ENCODE assay signal across 11 cellular contexts in the genomic region with DNA sequence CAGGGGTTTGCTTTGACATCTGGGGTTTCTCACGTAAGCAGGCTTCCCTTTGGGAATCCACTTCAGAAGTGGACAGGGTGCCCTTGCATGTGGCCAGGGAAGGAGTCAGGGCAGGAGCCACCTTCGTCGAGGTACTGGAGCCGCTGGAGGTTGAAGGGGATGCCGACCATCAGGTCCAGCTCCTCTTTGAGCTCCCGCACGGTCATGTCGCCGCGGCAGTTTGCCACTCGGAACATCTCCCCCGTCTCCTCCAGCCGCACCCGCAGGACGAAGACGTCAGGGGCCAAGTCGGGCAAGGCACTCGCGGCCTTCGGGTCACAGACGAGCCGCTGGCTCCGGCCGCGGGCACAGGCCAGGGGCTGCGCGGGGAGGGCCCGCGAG. TPM values are rescaled to one million over a fixed set of nuclear protein-coding genes. Genes with fewer than 3 reads are reported as not detected.
DNase-seq lines count a peak whose midpoint lies in the region; ATAC-seq and TF ChIP-seq lines count a peak whose summit lies in the region.
"Had no signal": no experiment of that assay in that cellular context is flagged by ENCODE, and none has a peak within 500 bp of the region (broad histone marks: within the 10 kb centered on the region; RNA-seq: fewer than 3 reads in every experiment).

No MANE protein-coding gene starts in this region.

- POLR2A ChIA-PET in CD4-positive, alpha-beta T cell (lab: Charles Lee) = no interaction called here

- TF ChIP-seq CTCF in CD4-positive, alpha-beta T cell (IDR thresholded peaks at IDR 0.05) = no peak
- TF ChIP-seq CTCF in esophagus muscularis mucosa (IDR thresholded peaks at IDR 0.05) (no peak), neural progenitor cell (IDR thresholded peaks at IDR 0.05) (no peak), BE2C (IDR thresholded peaks at IDR 0.05; ENCODE audit: low read depth, low read length) (no peak)

- no peaks in the 10 kb centered on the region for H3K36me3 Mint-ChIP-seq in CD4-positive, alpha-beta T cell (ENCODE audit: low read depth)
- no peaks in the 10 kb centered on the region for H3K36me3 Mint-ChIP-seq in neural progenitor cell

- no peak overlapping the region for H2AFZ ChIP-seq in neural progenitor cell (replicated peaks)

- no peaks in the 10 kb centered on the region for H3K36me3 ChIP-seq in HUES48 (ENCODE audit: control insufficient read depth, insufficient read depth, low read length)
- peaks cover 0 to 8% (median 4%) of the 10 kb centered on the region in 4 donors for H3K36me3 ChIP-seq in esophagus muscularis mucosa
- H3K36me3 ChIP-seq in neural progenitor cell = no peaks in the 10 kb centered on the region
- H3K36me3 ChIP-seq in BE2C = no peaks in the 10 kb centered on the region
- H3K36me3 ChIP-seq: cardiac muscle cell had no signal

- H3F3A ChIP-seq in neural progenitor cell (ENCODE audit: low read depth) = peaks cover 6% of the 10 kb centered on the region

- no peaks in the 10 kb centered on the region for H3K79me2 ChIP-seq in neural progenitor cell (ENCODE audit: low read depth)

- no peak for DNase-seq in CD4-positive, alpha-beta T cell
- DNase-seq in esophagus muscularis mucosa (ENCODE audit: extremely low spot score) (no peak), neural progenitor cell (ENCODE audit: low spot score) (peak; percentile 28), substantia nigra (lab: John Stamatoyannopoulos, UW) (no peak), BE2C (no peak), mucosa of gallbladder (ENCODE audit: low spot score) (no peak)

- H4K20me1 ChIP-seq in neural progenitor cell (ENCODE audit: low read depth) = peaks cover 18% of the 10 kb centered on the region

- H3K9ac ChIP-seq in HUES48 (ENCODE audit: low read depth, low read length) = no peak overlapping the region
- no peak overlapping the region for H3K9ac ChIP-seq in neural progenitor cell

- no peaks in the 10 kb centered on the region for H3K9me3 Mint-ChIP-seq in CD4-positive, alpha-beta T cell
- H3K9me3 Mint-ChIP-seq in neural progenitor cell = peaks cover 14% of the 10 kb centered on the region

- 20% methylated on average over 7 of the region's 29 CpGs for WGBS in esophagus muscularis mucosa

- H3K27ac Mint-ChIP-seq in CD4-positive, alpha-beta T cell = peak overlapping the region; percentile 48
- no peak overlapping the region for H3K27ac Mint-ChIP-seq in neural progenitor cell

- H3K4me1 Mint-ChIP-seq in CD4-positive, alpha-beta T cell (ENCODE audit: low read depth) = peaks cover 14% of the 10 kb centered on the region
- peaks cover 15% of the 10 kb centered on the region for H3K4me1 Mint-ChIP-seq in neural progenitor cell

- no peak overlapping the region for H3K4me3 Mint-ChIP-seq in CD4-positive, alpha-beta T cell
- H3K4me3 Mint-ChIP-seq in neural progenitor cell = peak overlapping the region; percentile 76

- H3K27me3 ChIP-seq in CD4-positive, alpha-beta T cell (ENCODE audit: control insufficient read depth, insufficient read depth, low read length) = peaks cover 49% of the 10 kb centered on the region
- peaks cover 34% of the 10 kb centered on the region for H3K27me3 ChIP-seq in HUES48 (ENCODE audit: control insufficient read depth, insufficient read depth, low read length)
- peaks cover 0 to 41% (median 19%) of the 10 kb centered on the region in 4 donors for H3K27me3 ChIP-seq in esophagus muscularis mucosa
- H3K27me3 ChIP-seq in neural progenitor cell = peaks cover 71% of the 10 kb centered on the region
- H3K27me3 ChIP-seq in BE2C = peaks cover 5% of the 10 kb centered on the region; the same call in 1 of the 2 replicates

- no peak for TF ChIP-seq EP300 in esophagus muscularis mucosa (IDR thresholded peaks at IDR 0.05)

- H3K27me3 Mint-ChIP-seq in CD4-positive, alpha-beta T cell = peaks cover 77% of the 10 kb centered on the region
- peaks cover 45% of the 10 kb centered on the region for H3K27me3 Mint-ChIP-seq in neural progenitor cell (ENCODE audit: insufficient read depth, low read depth)

- CTCF ChIA-PET in CD4-positive, alpha-beta T cell (lab: Charles Lee) = no interaction called here

- TF ChIP-seq POLR2A in esophagus muscularis mucosa (IDR thresholded peaks at IDR 0.05; ENCODE audit: low read depth) = no peak

- intact Hi-C loops in CD4-positive, alpha-beta T cell (cut with DNase I, micrococcal nuclease) = no loop called here
- intact Hi-C loops in esophagus muscularis mucosa (cut with DNase I) = no loop called here

- no peak overlapping the region for H3K27ac ChIP-seq in CD4-positive, alpha-beta T cell (ENCODE audit: low read depth, low read length)
- no peak overlapping the region for H3K27ac ChIP-seq in HUES48 (ENCODE audit: low read depth, low read length)
- H3K27ac ChIP-seq in esophagus muscularis mucosa (replicated peaks in 1 of 4) = no peak overlapping the region
- H3K27ac ChIP-seq in neural progenitor cell = no peak overlapping the region
- H3K27ac ChIP-seq in substantia nigra (ENCODE audit: low read depth, low read length, poor library complexity, severe bottlenecking) = no peak overlapping the region
- H3K27ac ChIP-seq: cardiac muscle cell had no signal

- H3K4me3 ChIP-seq in HUES48 (ENCODE audit: low read depth, low read length) (peak overlapping the region; percentile 82), esophagus muscularis mucosa (peak overlapping the region; percentile 30 to 46 (median 34)), neural progenitor cell (peak overlapping the region; percentile 47), BE2C (ENCODE audit: low read depth, low read length) (no peak overlapping the region)

- no peaks in the 10 kb centered on the region for H3K9me3 ChIP-seq in CD4-positive, alpha-beta T cell (ENCODE audit: control insufficient read depth, low read length)
- H3K9me3 ChIP-seq in HUES48 (ENCODE audit: control insufficient read depth, insufficient read depth, low read length) (no peaks in the 10 kb centered on the region), esophagus muscularis mucosa (no peaks in the 10 kb centered on the region), neural progenitor cell (ENCODE audit: low read depth) (no peaks in the 10 kb centered on the region), BE2C (no peaks in the 10 kb centered on the region)

- H3K4me1 ChIP-seq in HUES48 (ENCODE audit: control insufficient read depth, insufficient read depth, low read length) = peaks cover 13% of the 10 kb centered on the region
- peaks cover 4 to 12% (median 11%) of the 10 kb centered on the region in 4 donors for H3K4me1 ChIP-seq in esophagus muscularis mucosa
- peaks cover 3% of the 10 kb centered on the region for H3K4me1 ChIP-seq in neural progenitor cell
- no peaks in the 10 kb centered on the region for H3K4me1 ChIP-seq in BE2C

- H3K4me2 ChIP-seq in neural progenitor cell = peak overlapping the region; percentile 82

- peak; percentile 10 for ATAC-seq in CD4-positive, alpha-beta T cell (ENCODE audit: poor library complexity)
- ATAC-seq in GM21423 (IDR thresholded peaks at IDR 0.05; ENCODE audit: unreplicated experiment) = no peak

RNA-seq across cellular contexts. Expression of a gene that starts 0.4 kb away (rescaled TPM):
- total RNA-seq in CD4-positive, alpha-beta T cell = not detected
- not detected for total RNA-seq in esophagus muscularis mucosa
- not detected in 2 replicates for total RNA-seq in neural progenitor cell (ENCODE audit: low replicate concordance)
- not detected for polyA plus RNA-seq in BE2C (2012; ENCODE audit: insufficient read depth, insufficient read length, low read depth)
- not detected for total RNA-seq in mucosa of gallbladder
- total RNA-seq: cardiac muscle cell, G401, osteocyte had no signal
- polyA plus RNA-seq: cardiac muscle cell had no signal
